ENCODE assay signal across 9 cellular contexts in genomic region chr1:1847061-1847460, GRCh38. TPM values are rescaled to one million over a fixed set of nuclear protein-coding genes. Genes with fewer than 3 reads are reported as not detected.
DNase-seq lines count a peak whose midpoint lies in the region; ATAC-seq and TF ChIP-seq lines count a peak whose summit lies in the region.
"Had no signal": no experiment of that assay in that cellular context is flagged by ENCODE, and none has a peak within 500 bp of the region (broad histone marks: within the 10 kb centered on the region; RNA-seq: fewer than 3 reads in every experiment).

No MANE protein-coding gene starts in this region.

- peak overlapping the region; percentile 77 for H3K27ac ChIP-seq in VCaP
- peak overlapping the region; percentile 78 for H3K27ac ChIP-seq in left ventricle myocardium inferior (replicated peaks)
- H3K27ac ChIP-seq in rectal smooth muscle tissue (ENCODE audit: low read depth, low read length), result peak overlapping the region; percentile 34

- no peaks in the 10 kb centered on the region for H3K9me3 ChIP-seq in left ventricle myocardium inferior (replicated peaks)

- intact Hi-C loops in left ventricle myocardium inferior (cut with micrococcal nuclease), result no loop called here

- ATAC-seq in GM18519 (IDR thresholded peaks at IDR 0.05; ENCODE audit: low FRiP score, unreplicated experiment), result no peak
- ATAC-seq in HG03432 (IDR thresholded peaks at IDR 0.05; ENCODE audit: unreplicated experiment), result no peak
- ATAC-seq in HG03280 (IDR thresholded peaks at IDR 0.05; ENCODE audit: unreplicated experiment), result no peak

- H3K4me3 ChIP-seq in left ventricle myocardium inferior (peak overlapping the region; percentile 17), rectal smooth muscle tissue (ENCODE audit: low read length) (no peak overlapping the region)

- H3K9ac ChIP-seq in rectal smooth muscle tissue (ENCODE audit: low read length), result no peak overlapping the region

- H3K36me3 ChIP-seq in left ventricle myocardium inferior (no peaks in the 10 kb centered on the region), rectal smooth muscle tissue (ENCODE audit: control insufficient read depth, insufficient read depth, low read length) (no peaks in the 10 kb centered on the region)

- TF ChIP-seq CTCF in VCaP (conservative IDR thresholded peaks at IDR 0.05) (no peak), left ventricle myocardium inferior (IDR thresholded peaks at IDR 0.05; ENCODE audit: borderline replicate concordance) (no peak)

- H3K4me1 ChIP-seq in left ventricle myocardium inferior (peaks cover 84% of the 10 kb centered on the region), rectal smooth muscle tissue (ENCODE audit: control insufficient read depth, insufficient read depth, low read length) (peaks cover 19% of the 10 kb centered on the region)

- no peaks in the 10 kb centered on the region for H3K27me3 ChIP-seq in left ventricle myocardium inferior (ENCODE audit: low read depth)
- H3K27me3 ChIP-seq in rectal smooth muscle tissue (ENCODE audit: control insufficient read depth, insufficient read depth, low read length), result no peaks in the 10 kb centered on the region

- DNase-seq in ELF-1 (ENCODE audit: low read depth, low spot score), result peak; percentile 38
- DNase-seq in left ventricle myocardium inferior, result no peak
- DNase-seq in SIG-M5 treated with dmso at 0.1 percent for 504 hours (lab: John Stamatoyannopoulos, UW; ENCODE audit: unreplicated experiment), result no peak
- DNase-seq: NK-92 treated with Interleukin-12 subunit alpha and Interleukin-12 subunit beta, amount 100 ng/mL, for 24 hours had no signal

RNA-seq across cellular contexts. Expression of gene GNB1, which starts 43.8 kb away (rescaled TPM):
- 158 TPM for total RNA-seq in left ventricle myocardium inferior
